ENCODE assay signal across 1 cellular context in genomic region chr2:205902041-205902898, GRCh38.
TF ChIP-seq lines count a peak whose summit lies in the region.

No MANE protein-coding gene starts in this region.

TF ChIP-seq in HEK293, 187 proteins besides CTCF, POLR2A, EP300 and RAD21 (continued from another document and continues in another):
- TF ChIP-seq, protein P1, sequence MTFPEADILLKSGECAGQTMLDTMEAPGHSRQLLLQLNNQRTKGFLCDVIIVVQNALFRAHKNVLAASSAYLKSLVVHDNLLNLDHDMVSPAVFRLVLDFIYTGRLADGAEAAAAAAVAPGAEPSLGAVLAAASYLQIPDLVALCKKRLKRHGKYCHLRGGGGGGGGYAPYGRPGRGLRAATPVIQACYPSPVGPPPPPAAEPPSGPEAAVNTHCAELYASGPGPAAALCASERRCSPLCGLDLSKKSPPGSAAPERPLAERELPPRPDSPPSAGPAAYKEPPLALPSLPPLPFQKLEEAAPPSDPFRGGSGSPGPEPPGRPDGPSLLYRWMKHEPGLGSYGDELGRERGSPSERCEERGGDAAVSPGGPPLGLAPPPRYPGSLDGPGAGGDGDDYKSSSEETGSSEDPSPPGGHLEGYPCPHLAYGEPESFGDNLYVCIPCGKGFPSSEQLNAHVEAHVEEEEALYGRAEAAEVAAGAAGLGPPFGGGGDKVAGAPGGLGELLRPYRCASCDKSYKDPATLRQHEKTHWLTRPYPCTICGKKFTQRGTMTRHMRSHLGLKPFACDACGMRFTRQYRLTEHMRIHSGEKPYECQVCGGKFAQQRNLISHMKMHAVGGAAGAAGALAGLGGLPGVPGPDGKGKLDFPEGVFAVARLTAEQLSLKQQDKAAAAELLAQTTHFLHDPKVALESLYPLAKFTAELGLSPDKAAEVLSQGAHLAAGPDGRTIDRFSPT (tag by site-specific recombination; IDR thresholded peaks at IDR 0.05): no peak
- peak; percentile 22; the same call in 1 of the 2 replicates for TF ChIP-seq PRDM6 (tag by site-specific recombination; IDR thresholded peaks at IDR 0.05)
- TF ChIP-seq ZNF692 (tag by site-specific recombination; IDR thresholded peaks at IDR 0.05): no peak
- TF ChIP-seq ZSCAN16 (tag by site-specific recombination; IDR thresholded peaks at IDR 0.05): no peak
- TF ChIP-seq, protein P2, sequence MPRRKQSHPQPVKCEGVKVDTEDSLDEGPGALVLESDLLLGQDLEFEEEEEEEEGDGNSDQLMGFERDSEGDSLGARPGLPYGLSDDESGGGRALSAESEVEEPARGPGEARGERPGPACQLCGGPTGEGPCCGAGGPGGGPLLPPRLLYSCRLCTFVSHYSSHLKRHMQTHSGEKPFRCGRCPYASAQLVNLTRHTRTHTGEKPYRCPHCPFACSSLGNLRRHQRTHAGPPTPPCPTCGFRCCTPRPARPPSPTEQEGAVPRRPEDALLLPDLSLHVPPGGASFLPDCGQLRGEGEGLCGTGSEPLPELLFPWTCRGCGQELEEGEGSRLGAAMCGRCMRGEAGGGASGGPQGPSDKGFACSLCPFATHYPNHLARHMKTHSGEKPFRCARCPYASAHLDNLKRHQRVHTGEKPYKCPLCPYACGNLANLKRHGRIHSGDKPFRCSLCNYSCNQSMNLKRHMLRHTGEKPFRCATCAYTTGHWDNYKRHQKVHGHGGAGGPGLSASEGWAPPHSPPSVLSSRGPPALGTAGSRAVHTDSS (tag by site-specific recombination; IDR thresholded peaks at IDR 0.05): no peak
- TF ChIP-seq, protein P3, sequence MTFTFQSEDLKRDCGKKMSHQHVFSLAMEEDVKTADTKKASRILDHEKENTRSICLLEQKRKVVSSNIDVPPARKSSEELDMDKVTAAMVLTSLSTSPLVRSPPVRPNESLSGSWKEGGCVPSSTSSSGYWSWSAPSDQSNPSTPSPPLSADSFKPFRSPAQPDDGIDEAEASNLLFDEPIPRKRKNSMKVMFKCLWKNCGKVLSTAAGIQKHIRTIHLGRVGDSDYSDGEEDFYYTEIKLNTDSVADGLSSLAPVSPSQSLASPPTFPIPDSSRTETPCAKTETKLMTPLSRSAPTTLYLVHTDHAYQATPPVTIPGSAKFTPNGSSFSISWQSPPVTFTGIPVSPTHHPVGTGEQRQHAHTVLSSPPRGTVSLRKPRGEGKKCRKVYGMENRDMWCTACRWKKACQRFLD (tag by site-specific recombination; IDR thresholded peaks at IDR 0.05): no peak
- peak; percentile 37; the same call in 1 of the 2 replicates for TF ChIP-seq ZIC2 (tag by site-specific recombination; IDR thresholded peaks at IDR 0.05)
- TF ChIP-seq ZNF184 (tag by site-specific recombination; IDR thresholded peaks at IDR 0.05): no peak
- no peak for TF ChIP-seq INSM2 (tag by site-specific recombination; IDR thresholded peaks at IDR 0.05)
- TF ChIP-seq ZFP37 (tag by site-specific recombination; IDR thresholded peaks at IDR 0.05): no peak
- no peak for TF ChIP-seq PRDM4 (tag by site-specific recombination; IDR thresholded peaks at IDR 0.05)
- no peak for TF ChIP-seq PRDM2 (tag by site-specific recombination; IDR thresholded peaks at IDR 0.05; ENCODE audit: borderline replicate concordance)
- peak; percentile 26; the same call in 1 of the 2 replicates for TF ChIP-seq SP7 (tag by site-specific recombination; IDR thresholded peaks at IDR 0.05)
- no peak for TF ChIP-seq ZNF791 (tag by site-specific recombination; IDR thresholded peaks at IDR 0.05)
- TF ChIP-seq TCF7L2 (IDR thresholded peaks at IDR 0.05; ENCODE audit: borderline replicate concordance, low read depth, low read length): no peak
- no peak for TF ChIP-seq ZFP3 (tag by site-specific recombination; IDR thresholded peaks at IDR 0.05; ENCODE audit: low read depth)
- TF ChIP-seq MZF1 (tag by site-specific recombination; IDR thresholded peaks at IDR 0.05; ENCODE audit: borderline replicate concordance): no peak
- TF ChIP-seq GFI1B (tag by site-specific recombination; IDR thresholded peaks at IDR 0.05): no peak
- no peak for TF ChIP-seq ZFP69B (tag by site-specific recombination; IDR thresholded peaks at IDR 0.05)
- TF ChIP-seq, protein P4, sequence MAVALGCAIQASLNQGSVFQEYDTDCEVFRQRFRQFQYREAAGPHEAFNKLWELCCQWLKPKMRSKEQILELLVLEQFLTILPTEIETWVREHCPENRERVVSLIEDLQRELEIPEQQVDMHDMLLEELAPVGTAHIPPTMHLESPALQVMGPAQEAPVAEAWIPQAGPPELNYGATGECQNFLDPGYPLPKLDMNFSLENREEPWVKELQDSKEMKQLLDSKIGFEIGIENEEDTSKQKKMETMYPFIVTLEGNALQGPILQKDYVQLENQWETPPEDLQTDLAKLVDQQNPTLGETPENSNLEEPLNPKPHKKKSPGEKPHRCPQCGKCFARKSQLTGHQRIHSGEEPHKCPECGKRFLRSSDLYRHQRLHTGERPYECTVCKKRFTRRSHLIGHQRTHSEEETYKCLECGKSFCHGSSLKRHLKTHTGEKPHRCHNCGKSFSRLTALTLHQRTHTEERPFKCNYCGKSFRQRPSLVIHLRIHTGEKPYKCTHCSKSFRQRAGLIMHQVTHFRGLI (tag by site-specific recombination; IDR thresholded peaks at IDR 0.05): no peak
- TF ChIP-seq ZNF544 (tag by site-specific recombination; IDR thresholded peaks at IDR 0.05): no peak
- TF ChIP-seq ZNF140 (tag by site-specific recombination; IDR thresholded peaks at IDR 0.05): no peak
- TF ChIP-seq BCL11B (tag by site-specific recombination; IDR thresholded peaks at IDR 0.05; ENCODE audit: low read depth): no peak
- TF ChIP-seq, protein P5, sequence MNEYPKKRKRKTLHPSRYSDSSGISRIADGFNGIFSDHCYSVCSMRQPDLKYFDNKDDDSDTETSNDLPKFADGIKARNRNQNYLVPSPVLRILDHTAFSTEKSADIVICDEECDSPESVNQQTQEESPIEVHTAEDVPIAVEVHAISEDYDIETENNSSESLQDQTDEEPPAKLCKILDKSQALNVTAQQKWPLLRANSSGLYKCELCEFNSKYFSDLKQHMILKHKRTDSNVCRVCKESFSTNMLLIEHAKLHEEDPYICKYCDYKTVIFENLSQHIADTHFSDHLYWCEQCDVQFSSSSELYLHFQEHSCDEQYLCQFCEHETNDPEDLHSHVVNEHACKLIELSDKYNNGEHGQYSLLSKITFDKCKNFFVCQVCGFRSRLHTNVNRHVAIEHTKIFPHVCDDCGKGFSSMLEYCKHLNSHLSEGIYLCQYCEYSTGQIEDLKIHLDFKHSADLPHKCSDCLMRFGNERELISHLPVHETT (tag by site-specific recombination; IDR thresholded peaks at IDR 0.05): no peak
- TF ChIP-seq ZNF18 (tag by site-specific recombination; IDR thresholded peaks at IDR 0.05): no peak
- TF ChIP-seq ZNF121 (tag by site-specific recombination; IDR thresholded peaks at IDR 0.05): no peak
- peak; percentile 54 for TF ChIP-seq ZNF335 (tag by site-specific recombination; conservative IDR thresholded peaks at IDR 0.05)
- TF ChIP-seq ZBTB8A (tag by site-specific recombination; IDR thresholded peaks at IDR 0.05): no peak
- TF ChIP-seq ZNF585B (tag by site-specific recombination; IDR thresholded peaks at IDR 0.05): no peak
- no peak for TF ChIP-seq RBAK (tag by site-specific recombination; IDR thresholded peaks at IDR 0.05)
- TF ChIP-seq ZNF514 (tag by site-specific recombination; IDR thresholded peaks at IDR 0.05): no peak
